Comparison of ENCODE assay signal across 7 cellular contexts in the genomic region with DNA sequence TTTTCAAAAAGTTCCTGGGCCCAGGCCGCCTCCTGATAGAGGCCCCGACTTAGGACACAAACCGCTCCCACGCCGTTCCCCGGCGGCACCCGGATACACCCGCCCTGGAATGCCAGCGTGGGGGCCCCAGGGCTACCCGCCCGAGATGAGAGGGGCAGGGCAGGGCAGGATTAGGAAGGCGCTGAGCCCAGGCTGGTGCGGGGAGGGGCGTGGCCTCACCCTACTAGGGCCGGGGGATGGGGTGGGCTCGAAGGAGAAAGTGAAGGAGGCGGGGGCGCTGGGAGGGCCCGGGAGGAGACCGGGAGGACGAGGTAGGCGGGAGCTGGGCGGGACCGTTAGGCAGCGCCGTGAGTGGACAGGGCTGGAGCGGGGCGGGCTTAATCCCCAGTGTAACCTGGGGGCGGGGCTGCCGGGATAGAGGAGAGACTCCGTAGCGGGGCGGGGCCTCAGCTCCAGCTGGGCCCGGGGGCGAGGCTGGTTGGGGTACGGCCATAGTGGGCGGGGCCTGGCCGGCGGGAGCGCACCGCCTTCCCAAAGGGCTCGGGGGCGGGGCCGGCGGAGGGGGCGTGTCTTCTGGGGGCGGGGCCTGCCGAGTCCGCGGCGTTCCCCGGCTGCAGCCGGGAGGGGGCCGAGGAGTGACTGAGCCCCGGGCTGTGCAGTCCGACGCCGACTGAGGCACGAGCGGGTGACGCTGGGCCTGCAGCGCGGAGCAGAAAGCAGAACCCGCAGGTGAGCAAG. TPM values are rescaled to one million over a fixed set of nuclear protein-coding genes. Genes with fewer than 3 reads are reported as not detected.
DNase-seq lines count a peak whose midpoint lies in the region; ATAC-seq, FAIRE-seq and TF ChIP-seq lines count a peak whose summit lies in the region.

A gene with protein sequence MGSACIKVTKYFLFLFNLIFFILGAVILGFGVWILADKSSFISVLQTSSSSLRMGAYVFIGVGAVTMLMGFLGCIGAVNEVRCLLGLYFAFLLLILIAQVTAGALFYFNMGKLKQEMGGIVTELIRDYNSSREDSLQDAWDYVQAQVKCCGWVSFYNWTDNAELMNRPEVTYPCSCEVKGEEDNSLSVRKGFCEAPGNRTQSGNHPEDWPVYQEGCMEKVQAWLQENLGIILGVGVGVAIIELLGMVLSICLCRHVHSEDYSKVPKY (plus strand): TSS at position 656 of the 738 bp plus-strand sequence. CDS start 29,000 bp downstream, outside the sequence.

- FAIRE-seq in GM18507 (lab: Jason Lieb, UNC) = peak; percentile 96

- peak within 1 kb of the TSS; percentile 89 for H3K4me2 ChIP-seq in hepatocyte

- under 1% methylated on average over 20 of the region's 65 CpGs for WGBS in hepatocyte (ENCODE audit: low lambda C conversion rate, missing lambda C conversion rate)

- H3K79me2 ChIP-seq in hepatocyte = no peaks in the 10 kb centered on the region

- in situ Hi-C loops in astrocyte of the cerebellum (cut with HindIII; ENCODE audit: low sequenced_read_pairs) = no loop called here

- ATAC-seq in HG02981 (IDR thresholded peaks at IDR 0.05; ENCODE audit: unreplicated experiment) = peak; percentile 73

- no peaks in the 10 kb centered on the region for H3K9me3 ChIP-seq in hepatocyte (ENCODE audit: low read depth)

- peak within 1 kb of the TSS; percentile 95 for H3K27ac ChIP-seq in hepatocyte

- H3K4me1 ChIP-seq in hepatocyte (ENCODE audit: insufficient read depth) = peaks cover 31% of the 10 kb centered on the region

- H3K4me3 ChIP-seq in astrocyte of the cerebellum (ENCODE audit: low read depth, low read length) = peak within 1 kb of the TSS; percentile 47
- H3K4me3 ChIP-seq in hepatocyte = peak within 1 kb of the TSS; percentile 44

- peak; percentile 13 for TF ChIP-seq CTCF in astrocyte of the cerebellum (IDR thresholded peaks at IDR 0.05; ENCODE audit: low read depth, low read length, missing control alignments)
- peak; percentile 28 for TF ChIP-seq CTCF in hepatocyte (IDR thresholded peaks at IDR 0.05; ENCODE audit: poor library complexity)

- DNase-seq in GM18507 (ENCODE audit: extremely low spot score, insufficient read length, low read depth) = peak; percentile 90
- DNase-seq in NCI-H2029 (lab: John Stamatoyannopoulos, UW) = peak; percentile 98
- DNase-seq in T-helper 9 cell = peak; percentile 97
- peak; percentile 93 for DNase-seq in astrocyte of the cerebellum (ENCODE audit: low read depth)
- peak; percentile 100 for DNase-seq in hepatocyte (ENCODE audit: low spot score)
- peak; percentile 91 for DNase-seq in retina

- H3K36me3 ChIP-seq in hepatocyte (replicated peaks; ENCODE audit: insufficient read depth, low read depth) = no peaks in the 10 kb centered on the region

- H4K20me1 ChIP-seq in hepatocyte (ENCODE audit: insufficient read depth, poor library complexity, severe bottlenecking) = no peaks in the 10 kb centered on the region

- no peaks in the 10 kb centered on the region for H3K27me3 ChIP-seq in hepatocyte

- H3K9me2 ChIP-seq in hepatocyte (replicated peaks; ENCODE audit: insufficient read depth) = no peaks in the 10 kb centered on the region

- peak within 1 kb of the TSS; percentile 61 for H2AFZ ChIP-seq in hepatocyte

RNA-seq across cellular contexts. Expression of the gene that starts here (rescaled TPM):
- total RNA-seq in hepatocyte = 32.8 and 38.7 TPM in 2 replicates
- 157 and 202 TPM in 2 replicates for polyA plus RNA-seq in hepatocyte

Comparison
In these comparisons a context has a peak if more than half of its experiments do, and no peak if none do; other contexts are left out.
1. Peak in every context shown above with its lines: DNase-seq, ATAC-seq, H3K4me3 ChIP-seq and H3K27ac ChIP-seq.